ENCODE assay signal across 9 cellular contexts in genomic region chr1:39106949-39107740, GRCh38.
DNase-seq lines count a peak whose midpoint lies in the region; ATAC-seq and TF ChIP-seq lines count a peak whose summit lies in the region.
"Had no signal": no experiment of that assay in that cellular context is flagged by ENCODE, and none has a peak within 500 bp of the region (broad histone marks: within the 10 kb centered on the region; RNA-seq: fewer than 3 reads in every experiment).

No MANE protein-coding gene starts in this region.

- peaks cover 23% of the 10 kb centered on the region for H3K79me2 ChIP-seq in DND-41 (ENCODE audit: insufficient read depth, low read length)

- intact Hi-C loops in prostate gland (cut with DNase I): loop anchor here (10.0 kb wide), 1 partner anchor 278 kb away; no protein-coding TSS in a partner anchor

- H3K27me3 ChIP-seq in DND-41 (ENCODE audit: insufficient read depth, low read length, poor library complexity): peaks cover 21% of the 10 kb centered on the region
- H3K27me3 ChIP-seq in prostate gland (replicated peaks; ENCODE audit: insufficient read depth): no peaks in the 10 kb centered on the region

- ATAC-seq in DND-41 (ENCODE audit: insufficient read depth, low read depth): no peak
- ATAC-seq in HG02798 (IDR thresholded peaks at IDR 0.05; ENCODE audit: poor library complexity, unreplicated experiment): no peak
- no peak for ATAC-seq in GM18502 (IDR thresholded peaks at IDR 0.05; ENCODE audit: poor library complexity, unreplicated experiment)

- no peak overlapping the region for H2AFZ ChIP-seq in DND-41 (ENCODE audit: low read depth, low read length)

- peak overlapping the region; percentile 85; the same call in 1 of the 2 replicates for H3K4me2 ChIP-seq in DND-41 (ENCODE audit: insufficient read depth, low read length)

- H3K36me3 ChIP-seq in DND-41 (ENCODE audit: insufficient read depth, low read length): no peaks in the 10 kb centered on the region
- no peaks in the 10 kb centered on the region for H3K36me3 ChIP-seq in prostate gland

- 23% methylated on average over 11 of the region's 11 CpGs for WGBS in prostate gland

- peaks cover 9% of the 10 kb centered on the region; the same call in 1 of the 2 replicates for H4K20me1 ChIP-seq in DND-41 (ENCODE audit: insufficient read depth, low read length)

- no peaks in the 10 kb centered on the region for H3K9me3 ChIP-seq in DND-41 (ENCODE audit: insufficient read depth, low read length, severe bottlenecking)
- no peaks in the 10 kb centered on the region for H3K9me3 ChIP-seq in prostate gland

- no peak overlapping the region for H3K27ac ChIP-seq in DND-41 (ENCODE audit: low read length)
- peak overlapping the region; percentile 90 to 96 for H3K27ac ChIP-seq in prostate gland

- H3K4me1 ChIP-seq in DND-41 (ENCODE audit: insufficient read depth, low read length) (peaks cover 38% of the 10 kb centered on the region), prostate gland (replicated peaks) (peaks cover 29% of the 10 kb centered on the region)

- TF ChIP-seq CTCF in DND-41 (IDR thresholded peaks at IDR 0.05; ENCODE audit: borderline replicate concordance, extremely low read depth, low read length, poor library complexity, severe bottlenecking) (no peak), fibroblast of mammary gland (conservative IDR thresholded peaks at IDR 0.05; ENCODE audit: control insufficient read depth, insufficient read depth, low read depth, low read length) (no peak), prostate gland (IDR thresholded peaks at IDR 0.05) (no peak)

- H3K4me3 ChIP-seq in DND-41 (ENCODE audit: low read depth in 1 of 2, low read length in 2 of 2) (peak overlapping the region in 1 of 2 experiments; percentile 81; a peak in 1 of 4 replicates), fibroblast of mammary gland (ENCODE audit: control insufficient read depth, low read depth, low read length) (peak overlapping the region; percentile 65), prostate gland (peak overlapping the region; percentile 82 to 90)

- TF ChIP-seq POLR2A in prostate gland (IDR thresholded peaks at IDR 0.05): no peak

- DNase-seq in DND-41: no peak
- DNase-seq in RPMI7951 (ENCODE audit: low read depth): peak; percentile 30
- DNase-seq in fibroblast of mammary gland (ENCODE audit: low read depth): no peak
- no peak for DNase-seq in prostate gland (ENCODE audit: low spot score)
- no peak for DNase-seq in activated effector memory CD4-positive, alpha-beta T cell treated with Interleukin-2 at 50 U/mL for 16 hours
- DNase-seq in NK-92 (lab: John Stamatoyannopoulos, UW; ENCODE audit: unreplicated experiment): no peak
- DNase-seq: immature natural killer cell had no signal

- peak overlapping the region; percentile 82; the same call in 1 of the 2 replicates for H3K9ac ChIP-seq in DND-41 (ENCODE audit: low read depth, low read length)
